1 cellular context compared by ENCODE assay signal in genomic region chr10:100998991-100999741, GRCh38.
TF ChIP-seq lines count a peak whose summit lies in the region.

No MANE protein-coding gene starts in this region.

TF ChIP-seq in HepG2, 621 proteins besides CTCF, POLR2A, EP300 and RAD21 (continued from another document and continues in another):
- peak; percentile 79; the same call in 1 of the 2 replicates for TF ChIP-seq MTERF4 (CRISPR knock-in tag; IDR thresholded peaks at IDR 0.05)
- peak; percentile 34; the same call in 1 of the 2 replicates for TF ChIP-seq ZNF772 (CRISPR knock-in tag; IDR thresholded peaks at IDR 0.05)
- peak; percentile 60; the same call in 1 of the 2 replicates for TF ChIP-seq ISL2 (CRISPR knock-in tag; IDR thresholded peaks at IDR 0.05)
- no peak for TF ChIP-seq MATR3 (CRISPR knock-in tag; IDR thresholded peaks at IDR 0.05)
- TF ChIP-seq SAFB2 (CRISPR knock-in tag; IDR thresholded peaks at IDR 0.05; ENCODE audit: borderline replicate concordance, low read depth) = no peak; the same call in 1 of the 2 replicates
- TF ChIP-seq RFX5 (IDR thresholded peaks at IDR 0.05; ENCODE audit: low read depth, low read length) = no peak
- no peak for TF ChIP-seq NCOR1 (IDR thresholded peaks at IDR 0.05; ENCODE audit: borderline replicate concordance, low read length)
- peak; percentile 40; the same call in 1 of the 2 replicates for TF ChIP-seq KMT2A (CRISPR knock-in tag; IDR thresholded peaks at IDR 0.05)
- no peak for TF ChIP-seq ZFAT (CRISPR knock-in tag; conservative IDR thresholded peaks at IDR 0.05)
- TF ChIP-seq ATF6 (CRISPR knock-in tag; conservative IDR thresholded peaks at IDR 0.05) = 0 out of 2 replicates have a peak, but pooled peaks have one; percentile 54
- no peak for TF ChIP-seq CCDC6 (CRISPR knock-in tag; IDR thresholded peaks at IDR 0.05)
- TF ChIP-seq GFI1 (CRISPR knock-in tag; IDR thresholded peaks at IDR 0.05; ENCODE audit: borderline replicate concordance) = peak; percentile 65; the same call in 1 of the 2 replicates
- no peak for TF ChIP-seq GTF2F1 (IDR thresholded peaks at IDR 0.05; ENCODE audit: low read length)
- peak; percentile 49; the same call in 1 of the 2 replicates for TF ChIP-seq DZIP1 (CRISPR knock-in tag; IDR thresholded peaks at IDR 0.05)
- no peak for TF ChIP-seq GATAD1 (CRISPR knock-in tag; IDR thresholded peaks at IDR 0.05)
- peak; percentile 57 for TF ChIP-seq GMEB1 (CRISPR knock-in tag; IDR thresholded peaks at IDR 0.05; ENCODE audit: borderline replicate concordance)
- no peak for TF ChIP-seq ZNF672 (CRISPR knock-in tag; IDR thresholded peaks at IDR 0.05)
- no peak for TF ChIP-seq ZNF746 (CRISPR knock-in tag; IDR thresholded peaks at IDR 0.05)
- TF ChIP-seq ZUFSP (CRISPR knock-in tag; IDR thresholded peaks at IDR 0.05; ENCODE audit: borderline replicate concordance) = no peak
- TF ChIP-seq MBNL3 (CRISPR knock-in tag; conservative IDR thresholded peaks at IDR 0.05) = no peak
- TF ChIP-seq ZNF788 (CRISPR knock-in tag; IDR thresholded peaks at IDR 0.05; ENCODE audit: borderline replicate concordance) = 0 out of 2 replicates have a peak, but pooled peaks have one; percentile 4
- TF ChIP-seq ZNF30 (CRISPR knock-in tag; IDR thresholded peaks at IDR 0.05) = no peak
- no peak for TF ChIP-seq ZNF496 (CRISPR knock-in tag; IDR thresholded peaks at IDR 0.05; ENCODE audit: insufficient replicate concordance)
- no peak for TF ChIP-seq PCBP2 (optimal IDR thresholded peaks at IDR 0.05; ENCODE audit: low read depth, low read length, poor library complexity, severe bottlenecking)
- peak; percentile 23; the same call in 1 of the 2 replicates for TF ChIP-seq ZNF776 (CRISPR knock-in tag; IDR thresholded peaks at IDR 0.05)
- no peak for TF ChIP-seq ZMYM2 (CRISPR knock-in tag; IDR thresholded peaks at IDR 0.05)
- no peak for TF ChIP-seq GPBP1L1 (CRISPR knock-in tag; IDR thresholded peaks at IDR 0.05)
- peak; percentile 69 for TF ChIP-seq MTA1 (CRISPR knock-in tag; IDR thresholded peaks at IDR 0.05; ENCODE audit: borderline replicate concordance)
- TF ChIP-seq JUND (CRISPR knock-in tag; IDR thresholded peaks at IDR 0.05) = no peak
- TF ChIP-seq ZNF747 (CRISPR knock-in tag; IDR thresholded peaks at IDR 0.05; ENCODE audit: borderline replicate concordance) = no peak; the same call in 1 of the 2 replicates
- peak; percentile 14; the same call in 1 of the 2 replicates for TF ChIP-seq NCOA2 (CRISPR knock-in tag; IDR thresholded peaks at IDR 0.05)
- no peak for TF ChIP-seq FOXJ3 (CRISPR knock-in tag; IDR thresholded peaks at IDR 0.05; ENCODE audit: borderline replicate concordance)
- TF ChIP-seq ZNF572 (CRISPR knock-in tag; IDR thresholded peaks at IDR 0.05) = no peak
- TF ChIP-seq FOXA1 (IDR thresholded peaks at IDR 0.05) = no peak
- TF ChIP-seq FOXA1 (CRISPR knock-in tag; IDR thresholded peaks at IDR 0.05) = no peak; the same call in 1 of the 2 replicates
- no peak for TF ChIP-seq YEATS2 (CRISPR knock-in tag; IDR thresholded peaks at IDR 0.05; ENCODE audit: borderline replicate concordance)
- TF ChIP-seq MEIS2 (CRISPR knock-in tag; IDR thresholded peaks at IDR 0.05) = 0 out of 2 replicates have a peak, but pooled peaks have one; percentile 22
- peak; percentile 40; the same call in 1 of the 2 replicates for TF ChIP-seq ZNF691 (CRISPR knock-in tag; IDR thresholded peaks at IDR 0.05; ENCODE audit: borderline replicate concordance, low read depth)
- TF ChIP-seq CREBL2 (CRISPR knock-in tag; IDR thresholded peaks at IDR 0.05; ENCODE audit: borderline replicate concordance) = no peak
- TF ChIP-seq RBM22 (optimal IDR thresholded peaks at IDR 0.05; ENCODE audit: low read length) = no peak
- TF ChIP-seq SNAPC5 (CRISPR knock-in tag; IDR thresholded peaks at IDR 0.05; ENCODE audit: borderline replicate concordance) = peak; percentile 78; the same call in 1 of the 2 replicates
- no peak; the same call in 1 of the 2 replicates for TF ChIP-seq ZFP1 (CRISPR knock-in tag; IDR thresholded peaks at IDR 0.05)
- peak; percentile 52 for TF ChIP-seq MED8 (CRISPR knock-in tag; IDR thresholded peaks at IDR 0.05; ENCODE audit: insufficient replicate concordance)
- no peak; the same call in 1 of the 2 replicates for TF ChIP-seq KLF11 (CRISPR knock-in tag; IDR thresholded peaks at IDR 0.05)
- no peak for TF ChIP-seq MIER2 (CRISPR knock-in tag; IDR thresholded peaks at IDR 0.05)
- peak; percentile 71 for TF ChIP-seq POLR2G (IDR thresholded peaks at IDR 0.05; ENCODE audit: low read depth, low read length)
- TF ChIP-seq ATAD3A (CRISPR knock-in tag; IDR thresholded peaks at IDR 0.05) = no peak
- TF ChIP-seq ZBTB38 (CRISPR knock-in tag; IDR thresholded peaks at IDR 0.05) = peak; percentile 59
- no peak for TF ChIP-seq SSRP1 (CRISPR knock-in tag; IDR thresholded peaks at IDR 0.05)
- peak; percentile 64; the same call in 1 of the 2 replicates for TF ChIP-seq MXD4 (CRISPR knock-in tag; IDR thresholded peaks at IDR 0.05)
- no peak for TF ChIP-seq ZNF282 (IDR thresholded peaks at IDR 0.05; ENCODE audit: partially characterized antibody)
- no peak for TF ChIP-seq NCOA5 (CRISPR knock-in tag; IDR thresholded peaks at IDR 0.05)
- TF ChIP-seq SRSF1 (optimal IDR thresholded peaks at IDR 0.05; ENCODE audit: low read depth, low read length) = peak; percentile 25
- TF ChIP-seq MAF1 (CRISPR knock-in tag; IDR thresholded peaks at IDR 0.05; ENCODE audit: borderline replicate concordance) = no peak
- TF ChIP-seq SALL2 (CRISPR knock-in tag; IDR thresholded peaks at IDR 0.05) = peak; percentile 33; the same call in 1 of the 2 replicates
- TF ChIP-seq ZFP82 (CRISPR knock-in tag; IDR thresholded peaks at IDR 0.05; ENCODE audit: borderline replicate concordance) = peak; percentile 87; the same call in 1 of the 2 replicates
- peak; percentile 45; the same call in 1 of the 2 replicates for TF ChIP-seq FOXC1 (CRISPR knock-in tag; IDR thresholded peaks at IDR 0.05; ENCODE audit: borderline replicate concordance)
- TF ChIP-seq ZNF432 (CRISPR knock-in tag; IDR thresholded peaks at IDR 0.05; ENCODE audit: borderline replicate concordance) = no peak
- peak; percentile 56; the same call in 1 of the 2 replicates for TF ChIP-seq ZNF205 (CRISPR knock-in tag; IDR thresholded peaks at IDR 0.05)
- no peak for TF ChIP-seq CREB3 (CRISPR knock-in tag; IDR thresholded peaks at IDR 0.05)
- peak; percentile 58 for TF ChIP-seq ZFX (CRISPR knock-in tag; IDR thresholded peaks at IDR 0.05; ENCODE audit: low read depth)
- TF ChIP-seq PRPF4 (IDR thresholded peaks at IDR 0.05; ENCODE audit: low read depth, low read length, poor library complexity, severe bottlenecking) = no peak
- TF ChIP-seq MYC (CRISPR knock-in tag; IDR thresholded peaks at IDR 0.05; ENCODE audit: borderline replicate concordance) = peak; percentile 79; the same call in 1 of the 2 replicates
- no peak; the same call in none of the 2 replicates for TF ChIP-seq SP2 (CRISPR knock-in tag; IDR thresholded peaks at IDR 0.05)
- TF ChIP-seq POLR2AphosphoS5 (IDR thresholded peaks at IDR 0.05; ENCODE audit: low read depth, low read length) = peak; percentile 68
- TF ChIP-seq ZNF598 (CRISPR knock-in tag; IDR thresholded peaks at IDR 0.05; ENCODE audit: borderline replicate concordance) = 0 out of 2 replicates have a peak, but pooled peaks have one; percentile 87
- TF ChIP-seq ZNF605 (CRISPR knock-in tag; IDR thresholded peaks at IDR 0.05) = no peak; the same call in 1 of the 2 replicates
- peak; percentile 30; the same call in 1 of the 2 replicates for TF ChIP-seq ZNF773 (CRISPR knock-in tag; IDR thresholded peaks at IDR 0.05; ENCODE audit: borderline replicate concordance)
